In genomic region chr5:8209500-8209899, GRCh38 we compare ENCODE assay signal across 23 cellular contexts.
"Had no signal": no experiment of that assay in that cellular context is flagged by ENCODE, and none has a peak within 500 bp of the region (broad histone marks: within the 10 kb centered on the region; RNA-seq: fewer than 3 reads in every experiment).

No MANE protein-coding gene starts in this region.

- DNase-seq: activated CD4-positive, alpha-beta memory T cell treated with anti-CD3 and anti-CD28 coated beads, Interleukin-2, amount 10 ng/mL, durations not matched to agents 7 days and 5 days; activated CD4-positive, alpha-beta T cell treated with anti-CD3 and anti-CD28 coated beads for 1 hour; activated CD4-positive, alpha-beta T cell treated with anti-CD3 and anti-CD28 coated beads for 48 hours; activated CD4-positive, CD25-positive, alpha-beta regulatory T cell; activated CD8-positive, alpha-beta memory T cell treated with anti-CD3 and anti-CD28 coated beads for 24 hours; activated CD8-positive, alpha-beta memory T cell treated with anti-CD3 and anti-CD28 coated beads, Interleukin-2, amount 10 ng/mL, durations not matched to agents 7 days and 5 days; activated CD8-positive, alpha-beta memory T cell treated with anti-CD3 and anti-CD28 coated beads, Interleukin-2, amount 50 U/mL, for 48 hours; activated effector memory CD4-positive, alpha-beta T cell treated with anti-CD3 and anti-CD28 coated beads, Interleukin-2, amount 50 U/mL, for 16 hours; activated naive CD4-positive, alpha-beta T cell; activated naive CD4-positive, alpha-beta T cell treated with anti-CD3 and anti-CD28 coated beads, Interleukin-2, amount 50 U/mL, for 16 hours; activated naive CD8-positive, alpha-beta T cell treated with anti-CD3 and anti-CD28 coated beads for 36 hours; activated T-cell treated with anti-CD3 and anti-CD28 coated beads, Interleukin-2, amount 50 U/mL, for 48 hours; NCI-H1092; NCI-H1436 treated with DMSO at 0.1 percent for 48 hours; NCI-H1694 treated with DMSO at 0.1 percent for 48 hours; NCI-H2029 treated with DMSO at 0.1 percent for 48 hours; NCI-H2107; NCI-H2171; NCI-H510A; NCI-H748 treated with DMSO at 0.1 percent for 48 hours; Right ventricle myocardium superior; T1000; WERI-Rb-1 had no signal

- ATAC-seq: activated CD8-positive, alpha-beta memory T cell treated with anti-CD3 and anti-CD28 coated beads, Interleukin-2, amount 10 ng/mL, durations not matched to agents 7 days and 5 days had no signal
